ENCODE assay signal across 21 cellular contexts in the genomic region with DNA sequence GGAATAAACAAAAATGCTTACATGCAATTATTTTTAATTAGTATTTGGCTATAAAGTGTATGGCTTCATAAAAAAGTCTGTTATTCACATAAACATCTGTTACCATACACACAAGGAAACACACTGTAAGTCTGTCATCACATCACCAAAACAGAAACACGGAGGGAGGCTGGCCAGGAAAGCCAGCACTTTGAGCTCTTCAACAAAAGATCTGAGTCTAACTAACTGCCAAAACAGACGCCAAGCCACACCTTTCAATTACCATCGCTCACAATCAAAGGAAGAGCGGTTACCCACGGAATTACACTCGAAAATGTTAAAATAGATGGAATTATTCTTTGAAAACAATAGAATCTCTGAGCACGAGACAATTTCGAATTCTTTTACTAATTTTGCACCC. TPM values are rescaled to one million over a fixed set of nuclear protein-coding genes. Genes with fewer than 3 reads are reported as not detected.
DNase-seq lines count a peak whose midpoint lies in the region; ATAC-seq and FAIRE-seq lines count a peak whose summit lies in the region.
"Had no signal": no experiment of that assay in that cellular context is flagged by ENCODE, and none has a peak within 500 bp of the region (broad histone marks: within the 10 kb centered on the region; RNA-seq: fewer than 3 reads in every experiment).

No MANE protein-coding gene starts in this region.

- H3K4me1 ChIP-seq in right cardiac atrium (ENCODE audit: control insufficient read depth, insufficient read depth, low read length) = no peaks in the 10 kb centered on the region
- H3K4me1 ChIP-seq: gastrocnemius medialis had no signal

- intact Hi-C loops in right cardiac atrium (cut with DNase I) = no loop called here

- FAIRE-seq in GM19239 (lab: Jason Lieb, UNC) = no peak
- FAIRE-seq: K562 had no signal

- H3K27ac ChIP-seq in right cardiac atrium (ENCODE audit: low read length) = no peak overlapping the region
- H3K27ac ChIP-seq: coronary artery, SK-N-MC had no signal

- H3K9me3 ChIP-seq in right cardiac atrium (ENCODE audit: control insufficient read depth, low read length) = no peaks in the 10 kb centered on the region
- H3K9me3 ChIP-seq: gastrocnemius medialis had no signal

- H3K4me3 ChIP-seq in right cardiac atrium (ENCODE audit: low read length) = no peak overlapping the region
- H3K4me3 ChIP-seq: coronary artery, gastrocnemius medialis, K562, SK-N-MC had no signal

- H3K27me3 ChIP-seq in right cardiac atrium (ENCODE audit: control insufficient read depth, insufficient read depth) = no peaks in the 10 kb centered on the region
- H3K27me3 ChIP-seq: gastrocnemius medialis had no signal

- ATAC-seq in right cardiac atrium (peak; percentile 52 to 56), HG03175 (IDR thresholded peaks at IDR 0.05; ENCODE audit: unreplicated experiment) (no peak)
- ATAC-seq: activated CD8-positive, alpha-beta T cell treated with anti-CD3 and anti-CD28 coated beads, Interleukin-2, amount 10 ng/mL, durations not matched to agents 7 days and 5 days; K562; Panc1 had no signal

- DNase-seq in AG20443 (ENCODE audit: low spot score) = peak; percentile 26
- peak; percentile 0 for DNase-seq in LHCN-M2 (ENCODE audit: low read depth)
- DNase-seq in dermis microvascular lymphatic vessel endothelial cell (ENCODE audit: low read depth in 2 of 2) = peak; percentile 98
- peak in 2 of 3 donors; percentile 52 to 66 for DNase-seq in right cardiac atrium
- no peak for DNase-seq in GM19239 (ENCODE audit: insufficient read length, low spot score)
- no peak for DNase-seq in NCI-H2227 treated with DMSO at 0.1 percent for 48 hours (lab: John Stamatoyannopoulos, UW)
- DNase-seq in iPS-NIHi7 (ENCODE audit: extremely low spot score) = no peak
- DNase-seq: activated B cell treated with CpG ODN at 0.5 μM for 24 hours; activated CD8-positive, alpha-beta T cell treated with anti-CD3 and anti-CD28 coated beads, Interleukin-2, amount 10 ng/mL, durations not matched to agents 7 days and 5 days; activated naive CD8-positive, alpha-beta T cell treated with anti-CD3 and anti-CD28 coated beads for 36 hours; CD8-positive, alpha-beta memory T cell; DMS79; gastrocnemius medialis; MV-4-11; NCI-H526; stimulated activated CD4-positive, alpha-beta T cell treated with anti-CD3 and anti-CD28 coated beads, Interleukin-12 subunit alpha, Interleukin-12 subunit beta, amount 100 ng/mL, for 4 hours had no signal

- WGBS in right cardiac atrium = 47% methylated on average over 8 of the region's 8 CpGs

RNA-seq across cellular contexts. Expression of a gene that starts 49.2 kb away (rescaled TPM):
- 29.5 and 33.2 TPM in 2 replicates for total RNA-seq in LHCN-M2 (2014; rRNA removed)
- 28.8 TPM for polyA plus RNA-seq in LHCN-M2 (2012)
- 8.2 and 9.6 TPM in 2 replicates for total RNA-seq in dermis microvascular lymphatic vessel endothelial cell
- total RNA-seq in right cardiac atrium = 10 to 100 TPM; 11.3 to 18.2 (median 14.6) TPM
- polyA plus RNA-seq in right cardiac atrium = 11.6 TPM

Comparison
In these comparisons a context has a peak if more than half of its experiments do, and no peak if none do; other contexts are left out.
1. DNase-seq: peak in AG20443 (single experiment), LHCN-M2 (single experiment), dermis microvascular lymphatic vessel endothelial cell (2 of 2) and right cardiac atrium (2 of 3); none in GM19239 (single experiment), NCI-H2227 treated with DMSO at 0.1 percent for 48 hours (single experiment) and iPS-NIHi7 (single experiment).